ENCODE assay signal across 1 cellular context in the genomic region with DNA sequence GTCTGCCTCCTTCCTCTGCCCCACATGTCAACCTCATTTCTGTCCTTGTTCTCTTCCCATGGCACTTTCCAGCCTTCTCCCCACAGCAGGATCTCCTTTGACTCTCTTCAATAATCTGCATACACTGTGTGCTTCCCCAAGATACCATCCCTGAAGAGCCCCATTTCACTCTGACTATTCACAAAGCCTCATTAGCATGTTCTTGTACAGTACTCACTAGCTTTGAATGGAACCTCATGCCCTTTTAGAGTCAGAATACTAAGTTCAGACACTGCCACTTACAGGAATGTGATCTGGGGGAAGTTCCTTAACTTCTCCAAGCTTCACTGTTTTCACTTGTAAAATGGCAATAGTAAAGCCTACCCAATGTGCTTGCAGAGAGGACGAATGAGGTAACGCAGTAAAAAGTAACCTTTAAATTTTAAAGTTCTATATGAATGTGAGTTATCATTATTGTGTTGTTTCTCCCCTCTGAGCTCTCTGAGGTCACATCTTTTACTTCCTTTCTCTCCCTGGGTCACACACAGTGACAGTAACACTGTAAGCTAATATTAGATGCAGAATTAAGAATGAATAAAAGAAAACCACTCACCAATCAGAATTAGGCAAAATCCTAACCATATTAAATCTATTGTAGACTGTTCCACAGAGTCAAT.
TF ChIP-seq lines count a peak whose summit lies in the region.

No MANE protein-coding gene starts in this region.

TF ChIP-seq in A549, 52 proteins besides CTCF, POLR2A, EP300 and RAD21 (continued from another document):
- TF ChIP-seq, protein P1, sequence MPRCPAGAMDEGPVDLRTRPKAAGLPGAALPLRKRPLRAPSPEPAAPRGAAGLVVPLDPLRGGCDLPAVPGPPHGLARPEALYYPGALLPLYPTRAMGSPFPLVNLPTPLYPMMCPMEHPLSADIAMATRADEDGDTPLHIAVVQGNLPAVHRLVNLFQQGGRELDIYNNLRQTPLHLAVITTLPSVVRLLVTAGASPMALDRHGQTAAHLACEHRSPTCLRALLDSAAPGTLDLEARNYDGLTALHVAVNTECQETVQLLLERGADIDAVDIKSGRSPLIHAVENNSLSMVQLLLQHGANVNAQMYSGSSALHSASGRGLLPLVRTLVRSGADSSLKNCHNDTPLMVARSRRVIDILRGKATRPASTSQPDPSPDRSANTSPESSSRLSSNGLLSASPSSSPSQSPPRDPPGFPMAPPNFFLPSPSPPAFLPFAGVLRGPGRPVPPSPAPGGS (IDR thresholded peaks at IDR 0.05): no peak
- TF ChIP-seq ESRRA (IDR thresholded peaks at IDR 0.05; ENCODE audit: borderline replicate concordance, low read length) (no peak), TP53 (CRISPR knock-in tag; IDR thresholded peaks at IDR 0.05) (no peak), GATA3 (IDR thresholded peaks at IDR 0.05; ENCODE audit: borderline replicate concordance) (no peak)
TF ChIP-seq in A549: peak in this region for 0.
